Comparison of ENCODE assay signal across 2 cellular contexts in genomic region chr5:172164773-172165212, GRCh38.
TF ChIP-seq lines count a peak whose summit lies in the region.

No MANE protein-coding gene starts in this region.

TF ChIP-seq in H1, 55 proteins besides CTCF, POLR2A, EP300 and RAD21:
- TF ChIP-seq MAFK (IDR thresholded peaks at IDR 0.05; ENCODE audit: low read depth, low read length) (no peak), SIRT6 (IDR thresholded peaks at IDR 0.05; ENCODE audit: low read length) (no peak), TAF7 (optimal IDR thresholded peaks at IDR 0.05; ENCODE audit: borderline replicate concordance, low read depth, low read length) (no peak), POLR2AphosphoS5 (IDR thresholded peaks at IDR 0.05; ENCODE audit: low read depth, low read length) (no peak), CHD7 (IDR thresholded peaks at IDR 0.05; ENCODE audit: insufficient replicate concordance, low read length) (no peak), SP4 (IDR thresholded peaks at IDR 0.05; ENCODE audit: low read length) (no peak), ASH2L (IDR thresholded peaks at IDR 0.05; ENCODE audit: low read length) (no peak), POU5F1 (IDR thresholded peaks at IDR 0.05; ENCODE audit: low read depth, low read length) (no peak), RNF2 (IDR thresholded peaks at IDR 0.05; ENCODE audit: borderline replicate concordance, low read depth, low read length, missing control alignments, poor library complexity, severe bottlenecking) (no peak), NRF1 (IDR thresholded peaks at IDR 0.05; ENCODE audit: low read depth, low read length) (no peak), BACH1 (IDR thresholded peaks at IDR 0.05; ENCODE audit: low read length) (no peak), JUN (IDR thresholded peaks at IDR 0.05; ENCODE audit: low read depth, low read length) (no peak), SRF (IDR thresholded peaks at IDR 0.05; ENCODE audit: low read depth, low read length) (no peak)
TF ChIP-seq in H1: peak in this region for 0.

TF ChIP-seq in WTC11, 78 proteins besides CTCF, POLR2A, EP300 and RAD21:
- no peak for TF ChIP-seq ZNF425 (CRISPR knock-in tag; conservative IDR thresholded peaks at IDR 0.05)
